ENCODE assay signal across 25 cellular contexts in the genomic region with DNA sequence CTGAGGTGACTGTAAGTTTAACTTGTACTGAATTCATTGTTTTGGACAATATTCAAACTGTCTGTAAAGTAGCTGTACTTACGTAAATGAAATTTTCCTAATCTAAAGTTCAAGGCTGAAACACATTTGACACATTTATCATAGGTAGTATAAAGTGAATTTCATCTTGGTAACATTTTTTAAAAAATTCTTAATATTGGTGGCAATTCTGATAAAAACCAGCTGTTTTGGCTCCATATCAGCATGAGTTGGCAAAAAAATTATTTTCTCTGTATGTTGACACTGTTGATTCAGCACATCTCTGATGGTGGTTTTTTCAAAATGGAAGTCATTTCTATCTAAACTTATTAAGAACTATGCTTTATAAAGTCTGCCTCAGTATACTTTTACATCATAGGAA. TPM values are rescaled to one million over a fixed set of nuclear protein-coding genes. Genes with fewer than 3 reads are reported as not detected.
DNase-seq lines count a peak whose midpoint lies in the region; ATAC-seq, FAIRE-seq and TF ChIP-seq lines count a peak whose summit lies in the region.
"Had no signal": no experiment of that assay in that cellular context is flagged by ENCODE, and none has a peak within 500 bp of the region (broad histone marks: within the 10 kb centered on the region; RNA-seq: fewer than 3 reads in every experiment).

No MANE protein-coding gene starts in this region.

- H3K27me3 ChIP-seq in heart right ventricle (peaks cover 0 to 73% (median 0%) of the 10 kb centered on the region in 7 donors), H7 (ENCODE audit: control insufficient read depth, insufficient read depth, low read length) (no peaks in the 10 kb centered on the region)
- H3K27me3 ChIP-seq: BLaER1 had no signal

- intact Hi-C loops in heart right ventricle (cut with DNase I) = no loop called here

- no peak overlapping the region for H3K27ac ChIP-seq in heart right ventricle
- H3K27ac ChIP-seq: BLaER1, HL-60 had no signal

- DNase-seq in HTR-8/SVneo (ENCODE audit: insufficient read length, low spot score) (no peak), cardiac fibroblast (ENCODE audit: low read depth in 2 of 2) (peak; percentile 43 to 66), fibroblast of the aortic adventitia (ENCODE audit: low read depth) (peak; percentile 81), heart right ventricle (no peak), H7 (no peak)
- DNase-seq: 8988T; CD8-positive, alpha-beta T cell; DMS53; EL; HFFc6; NCI-H1105; NCI-H2081 treated with DMSO at 0.1 percent for 48 hours; NCI-H748 treated with DMSO at 0.1 percent for 48 hours; NK-92 treated with Interleukin-12 subunit alpha and Interleukin-12 subunit beta, amount 100 ng/mL, for 24 hours; Right ventricle myocardium superior had no signal

- no peaks in the 10 kb centered on the region for H3K4me1 ChIP-seq in heart right ventricle
- H3K4me1 ChIP-seq: BLaER1 had no signal

- ATAC-seq in heart right ventricle = no peak
- no peak for ATAC-seq in HG03439 (IDR thresholded peaks at IDR 0.05; ENCODE audit: unreplicated experiment)
- no peak for ATAC-seq in HG03045 (IDR thresholded peaks at IDR 0.05; ENCODE audit: unreplicated experiment)
- ATAC-seq: CD8-positive, alpha-beta T cell; SK-N-SH treated with all-trans-retinoic acid at 6 μM for 48 hours had no signal

- H3K9me3 ChIP-seq in heart right ventricle = no peaks in the 10 kb centered on the region
- H3K9me3 ChIP-seq: BLaER1 had no signal

- TF ChIP-seq CTCF in cardiac fibroblast (IDR thresholded peaks at IDR 0.05; ENCODE audit: low read depth, low read length) (no peak), fibroblast of the aortic adventitia (IDR thresholded peaks at IDR 0.05; ENCODE audit: insufficient read depth, low read length) (no peak), heart right ventricle (IDR thresholded peaks at IDR 0.05) (no peak)

- H3K36me3 ChIP-seq in heart right ventricle (no peaks in the 10 kb centered on the region), H7 (replicated peaks; ENCODE audit: control insufficient read depth, insufficient read depth, low read length) (no peaks in the 10 kb centered on the region)
- H3K36me3 ChIP-seq: BLaER1 had no signal

- H3K4me3 ChIP-seq in cardiac fibroblast (replicated peaks in 1 of 2; ENCODE audit: low read depth in 2 of 2, low read length in 2 of 2) (no peak overlapping the region), fibroblast of the aortic adventitia (ENCODE audit: low read depth, low read length) (no peak overlapping the region), heart right ventricle (no peak overlapping the region), H7 (ENCODE audit: insufficient read depth, low read depth, low read length) (no peak overlapping the region)
- H3K4me3 ChIP-seq: BLaER1 had no signal

- peak; percentile 27 for FAIRE-seq in A204.1 (lab: Jason Lieb, UNC)
- peak; percentile 76 for FAIRE-seq in HTR-8/SVneo (lab: Jason Lieb, UNC)
- FAIRE-seq: GM12892, GM18507, RCC 7860 had no signal

- 78 to 80% methylated on average over 1 of the region's 1 CpG for WGBS in heart right ventricle, 2 donors

RNA-seq across cellular contexts. Expression of gene CXorf58, which starts 30.9 kb away (rescaled TPM):
- total RNA-seq in fibroblast of the aortic adventitia (ENCODE audit: low replicate concordance) (not detected in 2 replicates), heart right ventricle (1 to 10 TPM in 1 of 10 donors, under 1 TPM in 7, not detected in 2; 0.13 to 1.1 (median 0.33) TPM)
- polyA plus RNA-seq in heart right ventricle = under 1 TPM; 0.09 to 0.29 TPM
- 0.07 TPM in 1 of 2 replicates, not detected in the other for total RNA-seq in H7 (2014; rRNA removed; shearing (Covaris generic))
- total RNA-seq: CD8-positive, alpha-beta T cell; HFFc6; HT1080 had no signal

RNA-seq across cellular contexts. Expression of gene APOO, which starts 31.0 kb away (rescaled TPM):
- total RNA-seq in fibroblast of the aortic adventitia (ENCODE audit: low replicate concordance) (9.8 TPM in 1 of 2 replicates, not detected in the other), heart right ventricle (100 to 1,000 TPM in 7 of 10 donors, 10 to 100 TPM in 3; 73.5 to 132 (median 103) TPM)
- polyA plus RNA-seq in heart right ventricle = 10 to 100 TPM; 60.9 to 64.9 TPM
- total RNA-seq in H7 (2014; rRNA removed; shearing (Covaris generic)) = 72.0 and 72.2 TPM in 2 replicates

Comparison
In these comparisons a context has a peak if more than half of its experiments do, and no peak if none do; other contexts are left out.
1. DNase-seq: peak in cardiac fibroblast (2 of 2) and fibroblast of the aortic adventitia (single experiment); none in HTR-8/SVneo (single experiment), heart right ventricle (0 of 2) and H7 (single experiment).